Comparison of ENCODE assay signal across 9 cellular contexts in genomic region chr14:24673534-24674203, GRCh38. TPM values are rescaled to one million over a fixed set of nuclear protein-coding genes. Genes with fewer than 3 reads are reported as not detected.
DNase-seq lines count a peak whose midpoint lies in the region; ATAC-seq and TF ChIP-seq lines count a peak whose summit lies in the region.
"Had no signal": no experiment of that assay in that cellular context is flagged by ENCODE, and none has a peak within 500 bp of the region (broad histone marks: within the 10 kb centered on the region; RNA-seq: fewer than 3 reads in every experiment).

No MANE protein-coding gene starts in this region.

- H3K4me1 ChIP-seq in heart right ventricle: peaks cover 0 to 32% (median 3%) of the 10 kb centered on the region in 9 donors

- H3K36me3 ChIP-seq in heart right ventricle: no peaks in the 10 kb centered on the region

- intact Hi-C loops in heart right ventricle (cut with DNase I): loop anchor here in 3 of 10 donors (5.0 to 10.0 kb wide), 2 partner anchors 66 to 189 kb away; partner anchors contain the start of gene GZMH (in 1 of the 3)

- H3K27ac ChIP-seq in heart right ventricle: peak overlapping the region in 2 of 10 donors; percentile 16 to 69

- peak overlapping the region in 1 of 10 donors; percentile 1 for H3K4me3 ChIP-seq in heart right ventricle

- ATAC-seq in heart right ventricle: no peak

- no peak for TF ChIP-seq CTCF in heart right ventricle (IDR thresholded peaks at IDR 0.05)

- whole genome bisulfite sequencing in heart right ventricle, 2 donors: 75 to 85% methylated on average over 9 of the region's 9 CpGs

- H3K9me3 ChIP-seq in heart right ventricle: no peaks in the 10 kb centered on the region

- DNase-seq in activated gamma-delta T cell treated with Interleukin-2 at 50 U/mL for 16 hours: peak; percentile 64
- DNase-seq in activated gamma-delta T cell (lab: John Stamatoyannopoulos, UW): no peak
- peak; percentile 50 for DNase-seq in KG1 (lab: John Stamatoyannopoulos, UW)
- peak; percentile 67 for DNase-seq in activated T-cell treated with anti-CD3 and anti-CD28 coated beads for 24 hours (ENCODE audit: low read depth)
- peak; percentile 77 for DNase-seq in stimulated activated CD4-positive, alpha-beta T cell treated with anti-CD3 and anti-CD28 coated beads, Interleukin-15, amount 100 ng/mL, for 24 hours
- no peak for DNase-seq in inferior parietal cortex (ENCODE audit: extremely low spot score)
- DNase-seq in heart right ventricle: no peak
- no peak for DNase-seq in NCI-H524 (lab: John Stamatoyannopoulos, UW)

- no peaks in the 10 kb centered on the region for H3K27me3 ChIP-seq in heart right ventricle

RNA-seq across cellular contexts. Expression of gene GZMB, which starts 39.7 kb away (rescaled TPM):
- total RNA-seq in heart right ventricle: 10 to 100 TPM in 1 of 10 donors, 1 to 10 TPM in 3, under 1 TPM in 5, not detected in 1; 0.35 to 19.2 (median 0.96) TPM
- 1 to 10 TPM in 1 of 2 donors, under 1 TPM in 1; 0.46 to 1.8 TPM for polyA plus RNA-seq in heart right ventricle
- total RNA-seq: myocyte had no signal

Comparison
In these comparisons a context has a peak if more than half of its experiments do, and no peak if none do; other contexts are left out.
1. DNase-seq: peak in activated gamma-delta T cell treated with Interleukin-2 at 50 U/mL for 16 hours (single experiment), KG1 (single experiment), activated T-cell treated with anti-CD3 and anti-CD28 coated beads for 24 hours (single experiment) and stimulated activated CD4-positive, alpha-beta T cell treated with anti-CD3 and anti-CD28 coated beads, Interleukin-15, amount 100 ng/mL, for 24 hours (single experiment); none in activated gamma-delta T cell (single experiment), inferior parietal cortex (single experiment), heart right ventricle (0 of 2) and NCI-H524 (0 of 2).